Comparison of ENCODE assay signal across 9 cellular contexts in the genomic region with DNA sequence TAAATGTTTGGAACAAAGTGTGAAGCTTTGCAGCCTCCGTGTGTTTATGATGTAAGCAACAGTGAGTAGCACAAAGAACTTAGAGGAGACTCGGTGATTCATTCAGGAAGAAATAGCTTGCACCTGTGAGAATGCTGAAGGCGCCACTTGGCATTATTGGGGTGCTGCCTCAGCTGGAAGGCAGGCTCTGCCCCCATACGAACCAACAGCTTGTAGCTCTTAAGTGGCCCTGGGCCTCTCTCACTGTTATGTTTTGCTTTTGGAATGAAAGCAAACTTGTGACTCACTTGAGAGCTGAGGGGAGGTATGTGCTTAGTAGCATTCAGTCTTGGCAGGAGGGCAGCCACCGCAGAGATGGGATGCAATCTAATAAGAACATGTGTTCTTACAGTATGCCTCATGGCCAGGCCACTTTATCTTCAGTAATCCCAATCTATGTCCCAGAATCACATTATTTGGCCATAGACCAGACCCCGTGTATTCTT.
DNase-seq lines count a peak whose midpoint lies in the region; ATAC-seq and TF ChIP-seq lines count a peak whose summit lies in the region.
"Had no signal": no experiment of that assay in that cellular context is flagged by ENCODE, and none has a peak within 500 bp of the region (broad histone marks: within the 10 kb centered on the region; RNA-seq: fewer than 3 reads in every experiment).

No MANE protein-coding gene starts in this region.

- POLR2A ChIA-PET in HEK293 (lab: Yijun Ruan, JAX), result interaction anchor here (0.7 to 1.7 kb wide), 2 partner anchors 10 to 738 kb away, joined by 4 to 5 read pairs; a partner anchor contains a TSS

- TF ChIP-seq CTCF in HEK293 (tag by site-specific recombination; IDR thresholded peaks at IDR 0.05) (no peak), astrocyte of the cerebellum (IDR thresholded peaks at IDR 0.05; ENCODE audit: low read depth, low read length, missing control alignments) (no peak), thyroid gland (IDR thresholded peaks at IDR 0.05) (no peak)

- no peaks in the 10 kb centered on the region for H3K4me1 ChIP-seq in HEK293 (ENCODE audit: control insufficient read depth, insufficient read depth, low read length)
- peaks cover 20 to 30% of the 10 kb centered on the region in 2 donors for H3K4me1 ChIP-seq in thyroid gland

- intact Hi-C loops in thyroid gland (cut with DNase I), result loop anchor here (10.0 kb wide), 1 partner anchor 367 kb away; no protein-coding TSS in a partner anchor

- ATAC-seq in HG02970 (IDR thresholded peaks at IDR 0.05; ENCODE audit: low FRiP score, unreplicated experiment) (no peak), HG03378 (IDR thresholded peaks at IDR 0.05; ENCODE audit: unreplicated experiment) (no peak), GM19324 (IDR thresholded peaks at IDR 0.05; ENCODE audit: low FRiP score, unreplicated experiment) (no peak), HG03196 (IDR thresholded peaks at IDR 0.05; ENCODE audit: unreplicated experiment) (no peak)

- H3K4me3 ChIP-seq in HEK293 (ENCODE audit: low read depth, low read length), result no peak overlapping the region
- no peak overlapping the region for H3K4me3 ChIP-seq in astrocyte of the cerebellum (ENCODE audit: low read depth, low read length)
- no peak overlapping the region for H3K4me3 ChIP-seq in thyroid gland (replicated peaks in 1 of 3)
- H3K4me3 ChIP-seq: dorsolateral prefrontal cortex had no signal

- H3K9me3 ChIP-seq in HEK293 (ENCODE audit: control insufficient read depth, insufficient read depth, low read depth, low read length), result no peaks in the 10 kb centered on the region
- no peaks in the 10 kb centered on the region for H3K9me3 ChIP-seq in thyroid gland

- WGBS in thyroid gland, 2 donors, result 26 to 30% methylated on average over 6 of the region's 6 CpGs

- DNase-seq in astrocyte of the cerebellum (ENCODE audit: low read depth), result peak; percentile 98
- DNase-seq in islet precursor cell, result peak; percentile 63
- DNase-seq in thyroid gland, result peak; percentile 85 to 89
- DNase-seq: dorsolateral prefrontal cortex had no signal

- H3K27ac ChIP-seq in HEK293 (ENCODE audit: extremely low read depth, low read depth, low read length) (no peak overlapping the region), thyroid gland (peak overlapping the region; percentile 60 to 63 (median 60))
- H3K27ac ChIP-seq: dorsolateral prefrontal cortex had no signal

- in situ Hi-C loops in astrocyte of the cerebellum (cut with HindIII; ENCODE audit: low sequenced_read_pairs), result no loop called here

- no peak for TF ChIP-seq POLR2A in thyroid gland (IDR thresholded peaks at IDR 0.05)

- no peaks in the 10 kb centered on the region for H3K27me3 ChIP-seq in thyroid gland

- CTCF ChIA-PET in HEK293 (lab: Yijun Ruan, JAX), result interaction anchor here (0.5 to 4.8 kb wide), 35 partner anchors 8 to 1627 kb away, joined by 3 to 69 read pairs (median 4); no protein-coding TSS in a partner anchor

- H3K36me3 ChIP-seq in HEK293 (ENCODE audit: control insufficient read depth in 2 of 2, insufficient read depth in 1 of 2, low read length in 2 of 2) (no peaks in the 10 kb centered on the region), thyroid gland (no peaks in the 10 kb centered on the region)

TF ChIP-seq in HEK293, 187 proteins besides CTCF, POLR2A, EP300 and RAD21:
- TF ChIP-seq SCRT2 (tag by site-specific recombination; IDR thresholded peaks at IDR 0.05), result peak; percentile 65
- TF ChIP-seq ZNF544 (tag by site-specific recombination; IDR thresholded peaks at IDR 0.05), result no peak
- TF ChIP-seq GLIS1 (tag by site-specific recombination; IDR thresholded peaks at IDR 0.05), result peak; percentile 68
- 0 out of 2 replicates have a peak, but pooled peaks have one; percentile 13 for TF ChIP-seq ZBTB17 (tag by site-specific recombination; IDR thresholded peaks at IDR 0.05)
- peak; percentile 65 for TF ChIP-seq ZIC2 (tag by site-specific recombination; IDR thresholded peaks at IDR 0.05)
- 0 out of 2 replicates have a peak, but pooled peaks have one; percentile 32 for TF ChIP-seq ZEB2 (tag by site-specific recombination; IDR thresholded peaks at IDR 0.05)
